In the genomic region with DNA sequence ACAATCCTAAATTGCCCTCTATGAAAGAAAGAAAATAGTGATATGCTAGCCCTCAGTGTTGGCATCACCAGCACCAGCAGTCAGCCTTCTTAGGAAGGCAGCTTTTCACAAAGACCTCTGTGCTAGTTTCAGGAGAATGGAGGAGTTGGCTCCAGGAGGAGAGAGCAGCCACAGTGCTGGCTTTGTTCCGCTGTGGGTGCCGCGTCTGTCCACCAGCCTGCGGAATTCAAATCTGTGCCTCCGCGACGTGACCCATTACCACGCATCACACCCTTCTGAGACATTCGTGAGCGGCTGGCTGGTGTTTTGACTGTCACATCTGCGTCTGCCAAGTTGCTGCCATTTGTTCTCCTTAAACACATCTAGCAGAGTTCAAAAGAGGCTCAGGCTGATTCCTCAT, we compare ENCODE assay signal across 16 cellular contexts.
"Had no signal": no experiment of that assay in that cellular context is flagged by ENCODE, and none has a peak within 500 bp of the region (broad histone marks: within the 10 kb centered on the region; RNA-seq: fewer than 3 reads in every experiment).

No MANE protein-coding gene starts in this region.

- H3K27me3 Mint-ChIP-seq: activated CD8-positive, alpha-beta memory T cell treated with anti-CD3 and anti-CD28 coated beads, Interleukin-2, amount 10 ng/mL, durations not matched to agents 7 days and 5 days; activated T-cell treated with anti-CD3 and anti-CD28 coated beads, Interleukin-2, amount 50 U/mL, for 24 hours; effector memory CD8-positive, alpha-beta T cell; stimulated activated naive B cell treated with anti-CD40 and anti-IgM and Interleukin-4, amounts not matched to agents 10 μg/mL and 1 μg/mL and 100 μg/mL, for 72 hours; type B pancreatic cell had no signal

- DNase-seq: activated CD4-positive, alpha-beta T cell treated with anti-CD3 and anti-CD28 coated beads, Interleukin-2, amount 50 U/mL, for 4 hours; activated CD8-positive, alpha-beta memory T cell treated with anti-CD3 and anti-CD28 coated beads, Interleukin-2, amount 10 ng/mL, durations not matched to agents 7 days and 5 days; activated effector memory CD4-positive, alpha-beta T cell treated with anti-CD3 and anti-CD28 coated beads, Interleukin-2, amount 50 U/mL, for 16 hours; activated T-cell treated with anti-CD3 and anti-CD28 coated beads, Interleukin-2, amount 50 U/mL, for 24 hours; aorta; central memory CD4-positive, alpha-beta T cell; effector memory CD8-positive, alpha-beta T cell; mesendoderm; right lobe of liver; SHP77; stimulated activated CD4-positive, alpha-beta T cell treated with anti-CD3 and anti-CD28 coated beads, Interleukin-2, amount 100 ng/mL, for 24 hours; stimulated activated naive B cell treated with anti-CD40 and anti-IgM and Interleukin-4, amounts not matched to agents 10 μg/mL and 1 μg/mL and 100 μg/mL, for 72 hours; T-helper 2 cell had no signal

- H3K4me3 Mint-ChIP-seq: activated CD8-positive, alpha-beta memory T cell treated with anti-CD3 and anti-CD28 coated beads, Interleukin-2, amount 10 ng/mL, durations not matched to agents 7 days and 5 days; activated T-cell treated with anti-CD3 and anti-CD28 coated beads, Interleukin-2, amount 50 U/mL, for 24 hours; effector memory CD8-positive, alpha-beta T cell; neural crest cell; stimulated activated naive B cell treated with anti-CD40 and anti-IgM and Interleukin-4, amounts not matched to agents 10 μg/mL and 1 μg/mL and 100 μg/mL, for 72 hours; type B pancreatic cell had no signal

- H3K9me3 Mint-ChIP-seq: activated naive CD4-positive, alpha-beta T cell treated with anti-CD3 and anti-CD28 coated beads, Interleukin-2, amount 50 U/mL, for 72 hours; activated T-cell treated with anti-CD3 and anti-CD28 coated beads, Interleukin-2, amount 50 U/mL, for 24 hours; effector memory CD8-positive, alpha-beta T cell; neural crest cell; stimulated activated naive B cell treated with anti-CD40 and anti-IgM and Interleukin-4, amounts not matched to agents 10 μg/mL and 1 μg/mL and 100 μg/mL, for 72 hours; type B pancreatic cell had no signal

- H3K27ac Mint-ChIP-seq: activated CD8-positive, alpha-beta memory T cell treated with anti-CD3 and anti-CD28 coated beads, Interleukin-2, amount 10 ng/mL, durations not matched to agents 7 days and 5 days; activated naive CD4-positive, alpha-beta T cell treated with anti-CD3 and anti-CD28 coated beads, Interleukin-2, amount 50 U/mL, for 72 hours; activated T-cell treated with anti-CD3 and anti-CD28 coated beads, Interleukin-2, amount 50 U/mL, for 24 hours; type B pancreatic cell had no signal

- ATAC-seq: activated CD8-positive, alpha-beta memory T cell treated with anti-CD3 and anti-CD28 coated beads, Interleukin-2, amount 10 ng/mL, durations not matched to agents 7 days and 5 days; activated naive CD4-positive, alpha-beta T cell treated with anti-CD3 and anti-CD28 coated beads, Interleukin-2, amount 50 U/mL, for 72 hours; effector memory CD8-positive, alpha-beta T cell; stimulated activated naive B cell treated with anti-CD40 and anti-IgM and Interleukin-4, amounts not matched to agents 10 μg/mL and 1 μg/mL and 100 μg/mL, for 72 hours had no signal

- H3K9me3 ChIP-seq: right lobe of liver had no signal

- H3K27me3 ChIP-seq: right lobe of liver had no signal

- H3K4me3 ChIP-seq: right lobe of liver had no signal

- H3K36me3 ChIP-seq: right lobe of liver had no signal
